Comparison of ENCODE assay signal across 16 cellular contexts in genomic region chr5:127426661-127427060, GRCh38.
"Had no signal": no experiment of that assay in that cellular context is flagged by ENCODE, and none has a peak within 500 bp of the region (broad histone marks: within the 10 kb centered on the region; RNA-seq: fewer than 3 reads in every experiment).

No MANE protein-coding gene starts in this region.

- H3K36me3 Mint-ChIP-seq: immature natural killer cell; natural killer cell; stimulated activated effector memory CD8-positive, alpha-beta T cell treated with anti-CD3 and anti-CD28 coated beads, Interleukin-12 subunit alpha, Interleukin-12 subunit beta, amount 100 ng/mL, for 72 hours had no signal

- H3K27ac Mint-ChIP-seq: immature natural killer cell; natural killer cell; stimulated activated effector memory CD8-positive, alpha-beta T cell treated with anti-CD3 and anti-CD28 coated beads, Interleukin-12 subunit alpha, Interleukin-12 subunit beta, amount 100 ng/mL, for 72 hours; stimulated activated naive CD8-positive, alpha-beta T cell treated with anti-CD3 and anti-CD28 coated beads, Interleukin-15, Interleukin-2, amounts not matched to agents 100 ng/mL and 50 ng/mL, for 24 hours had no signal

- DNase-seq: effector memory CD4-positive, alpha-beta T cell; gastrocnemius medialis; immature natural killer cell; left colon; mammary epithelial cell; natural killer cell; right lobe of liver; stimulated activated CD4-positive, alpha-beta T cell treated with anti-CD3 and anti-CD28 coated beads, Interleukin-4, amount 100 ng/mL, for 1 hour; stimulated activated CD8-positive, alpha-beta memory T cell treated with anti-CD3 and anti-CD28 coated beads, Interleukin-4, amount 100 ng/mL, for 48 hours; testis; upper lobe of right lung had no signal

- H3K4me1 ChIP-seq: esophagus muscularis mucosa, gastrocnemius medialis, right lobe of liver, testis, upper lobe of right lung had no signal

- H3K36me3 ChIP-seq: esophagus muscularis mucosa, gastrocnemius medialis, right lobe of liver, tibial nerve, upper lobe of right lung had no signal

- H3K9me3 Mint-ChIP-seq: immature natural killer cell; natural killer cell; neural crest cell; stimulated activated effector memory CD8-positive, alpha-beta T cell treated with anti-CD3 and anti-CD28 coated beads, Interleukin-12 subunit alpha, Interleukin-12 subunit beta, amount 100 ng/mL, for 72 hours; stimulated activated naive CD8-positive, alpha-beta T cell treated with anti-CD3 and anti-CD28 coated beads, Interleukin-15, Interleukin-2, amounts not matched to agents 100 ng/mL and 50 ng/mL, for 24 hours had no signal

- H3K4me3 Mint-ChIP-seq: immature natural killer cell; natural killer cell; stimulated activated effector memory CD8-positive, alpha-beta T cell treated with anti-CD3 and anti-CD28 coated beads, Interleukin-12 subunit alpha, Interleukin-12 subunit beta, amount 100 ng/mL, for 72 hours; stimulated activated naive CD8-positive, alpha-beta T cell treated with anti-CD3 and anti-CD28 coated beads, Interleukin-15, Interleukin-2, amounts not matched to agents 100 ng/mL and 50 ng/mL, for 24 hours had no signal

- ATAC-seq: gastrocnemius medialis; left colon; natural killer cell; right lobe of liver; stimulated activated effector memory CD8-positive, alpha-beta T cell treated with anti-CD3 and anti-CD28 coated beads, Interleukin-12 subunit alpha, Interleukin-12 subunit beta, amount 100 ng/mL, for 72 hours; upper lobe of right lung had no signal

- H3K4me1 Mint-ChIP-seq: immature natural killer cell; stimulated activated effector memory CD8-positive, alpha-beta T cell treated with anti-CD3 and anti-CD28 coated beads, Interleukin-12 subunit alpha, Interleukin-12 subunit beta, amount 100 ng/mL, for 72 hours had no signal

- H3K27ac ChIP-seq: esophagus muscularis mucosa, gastrocnemius medialis, right lobe of liver, testis, upper lobe of right lung had no signal

- H3K27me3 ChIP-seq: esophagus muscularis mucosa, gastrocnemius medialis, right lobe of liver, testis, tibial nerve, upper lobe of right lung had no signal

- H3K4me3 ChIP-seq: esophagus muscularis mucosa, gastrocnemius medialis, right lobe of liver, testis, tibial nerve, upper lobe of right lung had no signal

- H3K9me3 ChIP-seq: esophagus muscularis mucosa, gastrocnemius medialis, right lobe of liver, testis, tibial nerve, upper lobe of right lung had no signal
